In the genomic region with DNA sequence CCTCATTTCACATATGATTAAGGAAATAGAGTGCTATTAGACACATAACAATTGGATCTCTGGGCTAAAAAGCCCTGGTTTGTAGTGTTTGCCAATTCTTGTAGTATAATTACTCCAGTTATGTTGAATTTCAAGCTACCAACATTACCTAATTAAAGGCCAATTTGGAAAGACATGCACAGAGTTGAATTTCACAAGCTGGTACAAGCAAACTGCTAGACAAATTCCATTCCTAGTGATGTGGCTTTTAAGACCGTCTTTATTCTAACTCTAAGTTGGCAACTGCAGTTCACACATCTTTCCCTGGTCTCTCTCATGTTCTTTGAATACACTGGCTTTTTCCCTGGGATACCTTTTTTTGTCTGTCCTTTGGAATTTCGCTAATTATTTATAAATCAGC, we compare ENCODE assay signal across 22 cellular contexts.
"Had no signal": no experiment of that assay in that cellular context is flagged by ENCODE, and none has a peak within 500 bp of the region (broad histone marks: within the 10 kb centered on the region; RNA-seq: fewer than 3 reads in every experiment).

No MANE protein-coding gene starts in this region.

- H3K4me3 Mint-ChIP-seq: activated CD4-positive, alpha-beta memory T cell treated with anti-CD3 and anti-CD28 coated beads for 36 hours; activated naive CD8-positive, alpha-beta T cell treated with anti-CD3 and anti-CD28 coated beads for 36 hours; endodermal cell; nephron; T-helper 1 cell treated with Interleukin-12 subunit alpha and Interleukin-12 subunit beta and Interleukin-4 antibody, amounts not matched to agents 30 μg/mL and 1 μg/mL, for 36 hours had no signal

- H3K27ac Mint-ChIP-seq: activated CD4-positive, alpha-beta memory T cell treated with anti-CD3 and anti-CD28 coated beads for 36 hours; activated naive CD8-positive, alpha-beta T cell treated with anti-CD3 and anti-CD28 coated beads for 36 hours; endodermal cell; nephron; T-helper 1 cell treated with Interleukin-12 subunit alpha and Interleukin-12 subunit beta and Interleukin-4 antibody, amounts not matched to agents 30 μg/mL and 1 μg/mL, for 36 hours had no signal

- ATAC-seq: left ventricle myocardium superior; pancreas; psoas muscle; right cardiac atrium; stimulated activated naive CD8-positive, alpha-beta T cell treated with anti-CD3 and anti-CD28 coated beads, Interleukin-15, Interleukin-2, amounts not matched to agents 100 U/mL and 50 U/mL, for 24 hours had no signal

- H3K4me1 ChIP-seq: pancreas, psoas muscle, upper lobe of left lung had no signal

- H3K9me3 ChIP-seq: pancreas, psoas muscle, upper lobe of left lung had no signal

- H3K9me3 Mint-ChIP-seq: activated CD4-positive, alpha-beta memory T cell treated with anti-CD3 and anti-CD28 coated beads for 36 hours; activated naive CD8-positive, alpha-beta T cell treated with anti-CD3 and anti-CD28 coated beads for 36 hours; endodermal cell; nephron; T-helper 1 cell treated with Interleukin-12 subunit alpha and Interleukin-12 subunit beta and Interleukin-4 antibody, amounts not matched to agents 30 μg/mL and 1 μg/mL, for 36 hours had no signal

- DNase-seq: activated CD4-positive, alpha-beta memory T cell treated with anti-CD3 and anti-CD28 coated beads for 36 hours; activated CD4-positive, alpha-beta T cell treated with anti-CD3 and anti-CD28 coated beads for 48 hours; activated naive CD4-positive, alpha-beta T cell treated with Interleukin-2 at 50 U/mL for 16 hours; activated naive CD8-positive, alpha-beta T cell treated with anti-CD3 and anti-CD28 coated beads for 36 hours; activated T-cell treated with anti-CD3 and anti-CD28 coated beads, Interleukin-2, amount 50 U/mL, for 48 hours; cortex of kidney; endodermal cell; foreskin melanocyte; hypothalamus; left ventricle myocardium superior; mammary epithelial cell; midbrain; pancreas; psoas muscle; right cardiac atrium; stimulated activated CD4-positive, alpha-beta T cell treated with anti-CD3 and anti-CD28 coated beads, Interleukin-4, amount 100 ng/mL, for 4 hours; stimulated activated naive CD8-positive, alpha-beta T cell treated with anti-CD3 and anti-CD28 coated beads, Interleukin-15, Interleukin-2, amounts not matched to agents 100 U/mL and 50 U/mL, for 24 hours; T1000; upper lobe of left lung had no signal

- H3K36me3 Mint-ChIP-seq: activated CD4-positive, alpha-beta memory T cell treated with anti-CD3 and anti-CD28 coated beads for 36 hours; activated naive CD8-positive, alpha-beta T cell treated with anti-CD3 and anti-CD28 coated beads for 36 hours had no signal

- H3K27me3 ChIP-seq: cardiac muscle cell, pancreas, upper lobe of left lung had no signal

- H3K36me3 ChIP-seq: cardiac muscle cell, pancreas, upper lobe of left lung had no signal

- H3K4me3 ChIP-seq: cardiac muscle cell, pancreas, psoas muscle, upper lobe of left lung had no signal

- H3K27ac ChIP-seq: cardiac muscle cell, pancreas, psoas muscle, upper lobe of left lung had no signal

- H3K27me3 Mint-ChIP-seq: activated CD4-positive, alpha-beta memory T cell treated with anti-CD3 and anti-CD28 coated beads for 36 hours; activated naive CD8-positive, alpha-beta T cell treated with anti-CD3 and anti-CD28 coated beads for 36 hours had no signal

- H3K4me1 Mint-ChIP-seq: activated naive CD8-positive, alpha-beta T cell treated with anti-CD3 and anti-CD28 coated beads for 36 hours had no signal
